Comparison of ENCODE assay signal across 1 cellular context in genomic region chr11:111395081-111395480, GRCh38.
TF ChIP-seq lines count a peak whose summit lies in the region.

No MANE protein-coding gene starts in this region.

TF ChIP-seq in HepG2, 621 proteins besides CTCF, POLR2A, EP300 and RAD21 (continued from another document and continues in another):
- TF ChIP-seq FOXJ3 (CRISPR knock-in tag; IDR thresholded peaks at IDR 0.05; ENCODE audit: borderline replicate concordance) (0 out of 2 replicates have a peak, but pooled peaks have one; percentile 57), ZFP91 (CRISPR knock-in tag; IDR thresholded peaks at IDR 0.05; ENCODE audit: borderline replicate concordance) (peak; percentile 85), RERE (CRISPR knock-in tag; IDR thresholded peaks at IDR 0.05; ENCODE audit: low read depth) (no peak), ZNF317 (CRISPR knock-in tag; IDR thresholded peaks at IDR 0.05) (peak; percentile 61; the same call in 1 of the 2 replicates), ETV5 (CRISPR knock-in tag; IDR thresholded peaks at IDR 0.05; ENCODE audit: borderline replicate concordance) (peak; percentile 87), SPEN (CRISPR knock-in tag; IDR thresholded peaks at IDR 0.05; ENCODE audit: low read depth) (peak; percentile 67; the same call in 1 of the 2 replicates), ZSCAN20 (CRISPR knock-in tag; IDR thresholded peaks at IDR 0.05; ENCODE audit: borderline replicate concordance) (peak; percentile 82; the same call in 1 of the 2 replicates), ZNF138 (CRISPR knock-in tag; IDR thresholded peaks at IDR 0.05; ENCODE audit: low read depth) (no peak), TBX3 (IDR thresholded peaks at IDR 0.05; ENCODE audit: borderline replicate concordance) (peak; percentile 28; the same call in 1 of the 2 replicates), EED (CRISPR knock-in tag; IDR thresholded peaks at IDR 0.05) (no peak), MTA1 (CRISPR knock-in tag; IDR thresholded peaks at IDR 0.05; ENCODE audit: borderline replicate concordance) (peak; percentile 81; the same call in 1 of the 2 replicates), ZBTB44 (CRISPR knock-in tag; IDR thresholded peaks at IDR 0.05) (0 out of 2 replicates have a peak, but pooled peaks have one; percentile 70), ZNF710 (CRISPR knock-in tag; IDR thresholded peaks at IDR 0.05; ENCODE audit: borderline replicate concordance) (no peak), ZNF33B (CRISPR knock-in tag; IDR thresholded peaks at IDR 0.05) (no peak), HCFC1 (IDR thresholded peaks at IDR 0.05; ENCODE audit: low read depth, low read length) (no peak), CREM (IDR thresholded peaks at IDR 0.05) (peak; percentile 26; the same call in 1 of the 2 replicates), CREM (CRISPR knock-in tag; IDR thresholded peaks at IDR 0.05) (no peak), BCLAF1 (IDR thresholded peaks at IDR 0.05) (no peak), DNMT1 (CRISPR knock-in tag; IDR thresholded peaks at IDR 0.05) (no peak), MYPOP (CRISPR knock-in tag; IDR thresholded peaks at IDR 0.05) (0 out of 2 replicates have a peak, but pooled peaks have one; percentile 41), DR1 (CRISPR knock-in tag; IDR thresholded peaks at IDR 0.05) (0 out of 2 replicates have a peak, but pooled peaks have one; percentile 45), MLX (CRISPR knock-in tag; IDR thresholded peaks at IDR 0.05) (peak; percentile 66), U2AF2 (IDR thresholded peaks at IDR 0.05; ENCODE audit: low read depth, low read length) (no peak), NCOA2 (CRISPR knock-in tag; IDR thresholded peaks at IDR 0.05) (peak; percentile 80), POLR2G (IDR thresholded peaks at IDR 0.05; ENCODE audit: low read depth, low read length) (peak; percentile 67), ZMYM2 (CRISPR knock-in tag; IDR thresholded peaks at IDR 0.05) (no peak), SNAI1 (CRISPR knock-in tag; IDR thresholded peaks at IDR 0.05; ENCODE audit: borderline replicate concordance) (no peak), MNT (IDR thresholded peaks at IDR 0.05) (peak; percentile 7; the same call in 1 of the 2 replicates), HNRNPUL1 (IDR thresholded peaks at IDR 0.05; ENCODE audit: low read depth, low read length) (no peak), ZNF513 (CRISPR knock-in tag; conservative IDR thresholded peaks at IDR 0.05) (no peak), CENPBD1 (CRISPR knock-in tag; IDR thresholded peaks at IDR 0.05; ENCODE audit: borderline replicate concordance, low read depth) (no peak), BCL3 (CRISPR knock-in tag; IDR thresholded peaks at IDR 0.05) (0 out of 2 replicates have a peak, but pooled peaks have one; percentile 53)
